8 cellular contexts compared by ENCODE assay signal in genomic region chr17:3723188-3723555, GRCh38. TPM values are rescaled to one million over a fixed set of nuclear protein-coding genes. Genes with fewer than 3 reads are reported as not detected.
DNase-seq lines count a peak whose midpoint lies in the region; ATAC-seq, FAIRE-seq and TF ChIP-seq lines count a peak whose summit lies in the region.

No MANE protein-coding gene starts in this region.

- in situ Hi-C loops in brain microvascular endothelial cell (cut with HindIII; ENCODE audit: low pct_ligation_motif_present, low sequenced_read_pairs) = no loop called here

- no peak for FAIRE-seq in RCC 7860 (lab: Jason Lieb, UNC)

- H3K27me3 ChIP-seq in AG04450 (ENCODE audit: control insufficient read depth, insufficient read depth, low read length) (no peaks in the 10 kb centered on the region), brain microvascular endothelial cell (replicated peaks) (no peaks in the 10 kb centered on the region), mononuclear cell (ENCODE audit: insufficient read depth, low read length) (no peaks in the 10 kb centered on the region)

- peaks cover 8% of the 10 kb centered on the region for H3K36me3 ChIP-seq in brain microvascular endothelial cell (replicated peaks)

- POLR2A ChIA-PET in AG04450 (lab: Yijun Ruan, JAX) = interaction anchor here (0.8 to 2.4 kb wide), 4 partner anchors 27 to 172 kb away, joined by 3 to 14 read pairs (median 3); partner anchors contain the start of genes EMC6, P2RX5 and TAX1BP3

- peaks cover 65% of the 10 kb centered on the region for H3K4me1 ChIP-seq in mononuclear cell (ENCODE audit: insufficient read depth, low read length)

- CTCF ChIA-PET in AG04450 (lab: Charles Lee) = interaction anchor here (0.6 to 2.2 kb wide), 7 partner anchors 10 to 1308 kb away, joined by 3 to 18 read pairs (median 7); partner anchors contain the start of genes NCBP3 and P2RX5

- H3K4me3 ChIP-seq in AG04450 (ENCODE audit: low read depth, low read length) = peak overlapping the region; percentile 94
- H3K4me3 ChIP-seq in brain microvascular endothelial cell (ENCODE audit: low read depth, low read length) = peak overlapping the region; percentile 97
- peak overlapping the region; percentile 92 for H3K4me3 ChIP-seq in mononuclear cell (ENCODE audit: low read length)

- ATAC-seq in HG03045 (IDR thresholded peaks at IDR 0.05; ENCODE audit: unreplicated experiment) = peak; percentile 6

- TF ChIP-seq CTCF in AG04450 (IDR thresholded peaks at IDR 0.05; ENCODE audit: low read depth, low read length) (no peak), brain microvascular endothelial cell (IDR thresholded peaks at IDR 0.05; ENCODE audit: low read depth, low read length, missing control alignments) (no peak)

- H3K27ac ChIP-seq in AG04450 (ENCODE audit: low read depth, low read length) = peak overlapping the region; percentile 57
- peak overlapping the region; percentile 53 for H3K27ac ChIP-seq in brain microvascular endothelial cell

- no peak for DNase-seq in AG04450 (ENCODE audit: low read depth, low spot score)
- DNase-seq in brain microvascular endothelial cell = no peak
- DNase-seq in RCC 7860 (ENCODE audit: low spot score) = no peak
- DNase-seq in activated effector memory CD4-positive, alpha-beta T cell treated with Interleukin-2 at 50 U/mL for 16 hours = no peak
- DNase-seq in NCI-H1694 (lab: John Stamatoyannopoulos, UW) = no peak
- DNase-seq in kidney tubule cell (ENCODE audit: low spot score) = no peak

- no peaks in the 10 kb centered on the region; the same call in 1 of the 2 replicates for H3K9me3 ChIP-seq in AG04450 (ENCODE audit: control insufficient read depth, insufficient read depth, low read length)
- no peaks in the 10 kb centered on the region for H3K9me3 ChIP-seq in mononuclear cell (ENCODE audit: low read depth, low read length)

RNA-seq across cellular contexts. Expression of gene HASPIN, which starts 0.5 kb away (rescaled TPM):
- 1.3 and 1.6 TPM in 2 replicates for polyA plus RNA-seq in AG04450 (2011; rRNA removed)
- 2.3 and 3.3 TPM in 2 replicates for polyA minus RNA-seq in AG04450 (2011; rRNA and poly(A)+ RNA removed)
- 0.52 TPM for total RNA-seq in mononuclear cell

RNA-seq across cellular contexts. Expression of gene P2RX5, which starts 27.2 kb away (rescaled TPM):
- 4.5 and 6.4 TPM in 2 replicates for polyA plus RNA-seq in AG04450 (2011; rRNA removed)
- polyA minus RNA-seq in AG04450 (2011; rRNA and poly(A)+ RNA removed) = 4.5 and 5.7 TPM in 2 replicates
- 15.6 TPM for total RNA-seq in mononuclear cell

RNA-seq across cellular contexts. Expression of gene EMC6, which starts 54.6 kb away (rescaled TPM):
- 23.4 and 28.9 TPM in 2 replicates for polyA plus RNA-seq in AG04450 (2011; rRNA removed)
- 5.9 and 6.5 TPM in 2 replicates for polyA minus RNA-seq in AG04450 (2011; rRNA and poly(A)+ RNA removed)
- 15.5 TPM for total RNA-seq in mononuclear cell

RNA-seq across cellular contexts. Expression of gene TAX1BP3, which starts 54.8 kb away (rescaled TPM):
- 163 and 178 TPM in 2 replicates for polyA plus RNA-seq in AG04450 (2011; rRNA removed)
- polyA minus RNA-seq in AG04450 (2011; rRNA and poly(A)+ RNA removed) = 134 and 149 TPM in 2 replicates
- total RNA-seq in mononuclear cell = 25.4 TPM
